Comparison of ENCODE assay signal across 21 cellular contexts in the genomic region with DNA sequence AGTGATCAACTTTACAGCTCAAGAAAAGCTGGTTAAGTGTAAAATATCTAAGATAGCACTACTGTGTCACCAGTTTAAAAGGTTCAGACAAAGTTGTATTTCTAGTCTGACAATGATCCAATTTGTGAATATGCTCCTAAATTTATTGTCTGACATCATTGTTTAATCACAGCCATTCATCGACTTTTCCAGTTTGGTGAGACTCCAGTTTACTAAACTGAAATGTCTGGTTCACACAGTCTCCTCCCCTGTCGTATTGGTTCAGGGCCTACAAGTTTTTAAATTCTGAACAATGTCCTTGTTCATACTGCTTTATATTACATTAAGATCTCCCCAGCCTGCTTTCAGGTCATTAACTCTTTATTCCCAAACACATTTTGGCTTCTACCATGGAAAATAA.
"Had no signal": no experiment of that assay in that cellular context is flagged by ENCODE, and none has a peak within 500 bp of the region (broad histone marks: within the 10 kb centered on the region; RNA-seq: fewer than 3 reads in every experiment).

No MANE protein-coding gene starts in this region.

- H3K27ac ChIP-seq: RWPE1 had no signal

- H3K9ac ChIP-seq: SK-N-SH had no signal

- H3K9me3 ChIP-seq: SK-N-SH had no signal

- ATAC-seq: HepG2, Panc1 had no signal

- DNase-seq: IMR-90, Karpas-422, KG1, MM.1S, NCI-H1092 treated with DMSO at 0.1 percent for 48 hours, NCI-H1436, NCI-H187, NCI-H2029, NCI-H2081 treated with DMSO at 0.1 percent for 48 hours, NCI-H2171, NCI-H226, NCI-H446, NCI-H510A, NCI-H524 treated with DMSO at 0.1 percent for 48 hours, NCI-H69, NCI-H774, SHP77, SK-N-SH had no signal

- H3K4me2 ChIP-seq: SK-N-SH had no signal
